Comparison of ENCODE assay signal across 14 cellular contexts in genomic region chrX:107699611-107700010, GRCh38.
DNase-seq lines count a peak whose midpoint lies in the region; ATAC-seq, FAIRE-seq and TF ChIP-seq lines count a peak whose summit lies in the region.
"Had no signal": no experiment of that assay in that cellular context is flagged by ENCODE, and none has a peak within 500 bp of the region (broad histone marks: within the 10 kb centered on the region; RNA-seq: fewer than 3 reads in every experiment).

No MANE protein-coding gene starts in this region.

- H3K4me3 Mint-ChIP-seq in T-helper 17 cell = no peak overlapping the region
- H3K4me3 Mint-ChIP-seq: H9, type B pancreatic cell had no signal

- H3K9me3 ChIP-seq in T-helper 17 cell (ENCODE audit: control insufficient read depth, low read length, poor library complexity, severe bottlenecking) = no peaks in the 10 kb centered on the region
- H3K9me3 ChIP-seq: BE2C, heart right ventricle, SJSA1 had no signal

- H3K27me3 ChIP-seq in layer of hippocampus (ENCODE audit: control insufficient read depth, insufficient read depth, low read length) = no peaks in the 10 kb centered on the region
- H3K27me3 ChIP-seq: BE2C, SJSA1 had no signal

- DNase-seq in GM12891 (ENCODE audit: insufficient read length, low spot score) (no peak), T-helper 17 cell (no peak), cerebellar cortex (ENCODE audit: low spot score) (no peak), RCC 7860 (ENCODE audit: low spot score) (no peak), T-helper 2 cell (no peak)
- DNase-seq: activated T-cell treated with anti-CD3 and anti-CD28 coated beads, Interleukin-2, amount 50 U/mL, for 1 hour; BE2C; H9; heart right ventricle had no signal

- peak overlapping the region; percentile 57 for H3K27ac ChIP-seq in layer of hippocampus (ENCODE audit: low read depth, low read length)
- peak overlapping the region; percentile 61 for H3K27ac ChIP-seq in temporal lobe (ENCODE audit: low read depth, low read length)
- H3K27ac ChIP-seq: SJSA1 had no signal

- FAIRE-seq in GM12891 (lab: Jason Lieb, UNC) (peak; percentile 75), RCC 7860 (lab: Jason Lieb, UNC) (no peak)

- H3K4me1 Mint-ChIP-seq in T-helper 17 cell = peaks cover 16% of the 10 kb centered on the region

- no peak for ATAC-seq in T-helper 17 cell

- no peak for TF ChIP-seq POLR2A in GM12891 (IDR thresholded peaks at IDR 0.05; ENCODE audit: low read depth, low read length)

- no peaks in the 10 kb centered on the region for H3K27me3 Mint-ChIP-seq in T-helper 17 cell
- H3K27me3 Mint-ChIP-seq: IgD-negative memory B cell, type B pancreatic cell had no signal

- peak overlapping the region; percentile 60 for H3K27ac Mint-ChIP-seq in T-helper 17 cell
- H3K27ac Mint-ChIP-seq: type B pancreatic cell had no signal

- H3K36me3 Mint-ChIP-seq in T-helper 17 cell (ENCODE audit: low read depth) = no peaks in the 10 kb centered on the region
- H3K36me3 Mint-ChIP-seq: IgD-negative memory B cell, type B pancreatic cell had no signal

TF ChIP-seq in GM12891, 5 proteins besides CTCF, POLR2A, EP300 and RAD21:
- TF ChIP-seq SPI1 (IDR thresholded peaks at IDR 0.05; ENCODE audit: low read depth, low read length) (no peak), PAX5 (IDR thresholded peaks at IDR 0.05; ENCODE audit: insufficient read depth, low read length, severe bottlenecking) (no peak), POLR2AphosphoS5 (IDR thresholded peaks at IDR 0.05; ENCODE audit: low read depth, low read length) (no peak), POU2F2 (IDR thresholded peaks at IDR 0.05; ENCODE audit: low read depth, low read length) (no peak), TAF1 (IDR thresholded peaks at IDR 0.05; ENCODE audit: low read depth, low read length) (no peak)
